ENCODE assay signal across 32 cellular contexts in the genomic region with DNA sequence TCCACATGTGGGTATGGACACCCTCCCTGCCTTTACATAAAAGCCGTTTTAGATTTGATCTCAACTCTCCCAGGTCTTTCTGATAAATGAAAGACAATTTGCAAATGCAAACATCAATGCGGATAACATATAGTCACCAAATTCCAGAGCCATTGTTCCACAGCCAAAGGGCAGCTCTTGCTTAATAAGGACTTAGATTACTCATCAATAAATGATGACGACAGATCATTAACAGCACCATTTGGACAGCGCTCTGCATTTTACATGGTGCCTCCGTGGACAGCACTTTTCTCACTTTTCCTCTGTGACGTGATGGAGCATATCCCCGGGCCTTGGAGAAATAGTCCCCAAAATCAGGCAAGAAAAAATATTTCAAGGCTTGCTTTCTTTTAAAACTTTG.
"Had no signal": no experiment of that assay in that cellular context is flagged by ENCODE, and none has a peak within 500 bp of the region (broad histone marks: within the 10 kb centered on the region; RNA-seq: fewer than 3 reads in every experiment).

No MANE protein-coding gene starts in this region.

- H3K36me3 ChIP-seq: adrenal gland, cardiac muscle cell, colonic mucosa, gastroesophageal sphincter had no signal

- DNase-seq: activated CD4-positive, alpha-beta memory T cell treated with anti-CD3 and anti-CD28 coated beads for 36 hours; activated CD4-positive, alpha-beta T cell treated with anti-CD3 and anti-CD28 coated beads for 36 hours; activated CD4-positive, alpha-beta T cell treated with anti-CD3 and anti-CD28 coated beads, Interleukin-2, amount 10 ng/mL, durations not matched to agents 24 days and 14 days; activated CD4-positive, CD25-positive, alpha-beta regulatory T cell; activated CD4-positive, CD25-positive, alpha-beta regulatory T cell treated with anti-CD3 and anti-CD28 coated beads, Interleukin-2, amount 50 U/mL, for 72 hours; activated CD8-positive, alpha-beta memory T cell treated with anti-CD3 and anti-CD28 coated beads, Interleukin-2, amount 10 ng/mL, durations not matched to agents 7 days and 5 days; activated CD8-positive, alpha-beta memory T cell treated with anti-CD3 and anti-CD28 coated beads, Interleukin-2, amount 50 U/mL, for 4 hours; activated CD8-positive, alpha-beta T cell treated with anti-CD3 and anti-CD28 coated beads, Interleukin-2, amount 10 ng/mL, durations not matched to agents 7 days and 5 days; activated effector memory CD4-positive, alpha-beta T cell treated with anti-CD3 and anti-CD28 coated beads, Interleukin-2, amount 50 U/mL, for 16 hours; activated naive CD4-positive, alpha-beta T cell treated with anti-CD3 and anti-CD28 coated beads for 36 hours; activated naive CD8-positive, alpha-beta T cell treated with anti-CD3 and anti-CD28 coated beads for 36 hours; activated naive CD8-positive, alpha-beta T cell treated with anti-CD3 and anti-CD28 coated beads, Interleukin-2, amount 50 U/mL, for 24 hours; activated T-cell treated with anti-CD3 and anti-CD28 coated beads, Interleukin-2, amount 50 U/mL, for 1 hour; activated T-cell treated with anti-CD3 and anti-CD28 coated beads, Interleukin-2, amount 50 U/mL, for 48 hours; adrenal gland; amygdala; aorta; body of pancreas; central memory CD4-positive, alpha-beta T cell; cerebellar nuclear complex; colonic mucosa; effector CD8-positive, alpha-beta T cell; foreskin melanocyte; head of caudate nucleus; T-helper 1 cell; T-helper 17 cell; T1000 had no signal

- ATAC-seq: activated CD4-positive, alpha-beta T cell treated with anti-CD3 and anti-CD28 coated beads for 36 hours; activated CD8-positive, alpha-beta memory T cell treated with anti-CD3 and anti-CD28 coated beads, Interleukin-2, amount 10 ng/mL, durations not matched to agents 7 days and 5 days; activated CD8-positive, alpha-beta T cell treated with anti-CD3 and anti-CD28 coated beads, Interleukin-2, amount 10 ng/mL, durations not matched to agents 7 days and 5 days; activated naive CD8-positive, alpha-beta T cell treated with anti-CD3 and anti-CD28 coated beads, Interleukin-2, amount 50 U/mL, for 24 hours; body of pancreas; gastroesophageal sphincter; T-helper 17 cell had no signal

- H3K9me3 ChIP-seq: adrenal gland, body of pancreas, colonic mucosa, gastroesophageal sphincter had no signal

- H3K27ac ChIP-seq: adrenal gland, body of pancreas, cardiac muscle cell, colonic mucosa, epithelial cell of prostate, gastroesophageal sphincter had no signal

- H3K4me3 ChIP-seq: adrenal gland, body of pancreas, cardiac muscle cell, colonic mucosa, gastroesophageal sphincter had no signal

- H3K4me1 ChIP-seq: body of pancreas, colonic mucosa had no signal

- H3K27me3 ChIP-seq: adrenal gland, body of pancreas, cardiac muscle cell, colonic mucosa, gastroesophageal sphincter had no signal

- FAIRE-seq: endometrium, endothelial cell of umbilical vein had no signal
